Comparison of ENCODE assay signal across 8 cellular contexts in the genomic region with DNA sequence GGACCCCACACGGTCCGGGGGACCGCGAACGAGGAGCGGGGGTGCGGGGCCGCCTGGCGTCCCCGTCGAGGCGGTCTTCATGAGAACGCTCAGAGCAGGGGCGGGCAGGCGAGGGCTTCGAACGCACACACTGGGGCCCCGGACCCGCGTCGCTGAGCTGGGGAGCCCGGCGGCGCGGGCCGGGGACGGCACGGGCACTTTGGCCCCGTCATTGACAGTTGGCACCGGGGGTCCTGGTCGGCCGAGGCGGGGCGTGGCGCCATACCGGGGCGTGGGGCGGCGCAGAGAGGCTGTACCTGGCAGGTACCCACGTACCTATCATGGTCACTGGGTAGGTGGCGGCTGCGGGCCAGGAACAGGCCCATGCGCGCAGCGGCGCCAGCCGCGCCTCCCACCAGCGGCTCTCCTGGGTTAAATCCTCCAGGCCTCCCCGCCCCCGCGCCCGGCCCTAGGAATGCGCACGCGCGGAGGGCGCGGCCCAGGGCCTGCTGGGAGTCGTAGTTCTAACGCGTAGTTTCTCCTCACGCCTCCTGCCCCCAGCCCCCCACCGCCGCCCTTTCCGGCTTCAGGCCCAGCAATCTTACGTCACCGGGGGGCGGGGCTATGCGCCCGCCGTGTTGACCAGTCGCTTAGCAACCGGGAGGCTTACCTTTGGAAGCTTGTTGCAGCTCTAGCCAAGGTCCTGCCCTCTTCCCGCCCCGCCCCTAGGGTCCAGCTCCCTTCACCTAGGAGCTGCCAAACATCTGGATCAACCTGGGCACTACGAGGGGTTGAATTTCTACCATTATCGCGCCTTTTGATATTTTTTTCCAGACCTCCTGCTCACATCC. TPM values are rescaled to one million over a fixed set of nuclear protein-coding genes. Genes with fewer than 3 reads are reported as not detected.
DNase-seq lines count a peak whose midpoint lies in the region; ATAC-seq and TF ChIP-seq lines count a peak whose summit lies in the region.

TSS of gene PACRG (plus strand) at position 628 of the 830 bp plus-strand sequence.
TSS of gene PRKN (minus strand) at position 420 of the 830 bp plus-strand sequence.

- H3K4me3 ChIP-seq in AG04449 (ENCODE audit: low read depth, low read length): peak within 1 kb of the TSS; percentile 79

- H3K4me3 Mint-ChIP-seq in activated CD4-positive, alpha-beta T cell treated with anti-CD3 and anti-CD28 coated beads, Interleukin-2, amount 10 ng/mL, durations not matched to agents 7 days and 5 days: peak within 1 kb of the TSS; percentile 92

- POLR2A ChIA-PET in AG04449 (lab: Yijun Ruan, JAX): no interaction called here
- POLR2A ChIA-PET in activated CD4-positive, alpha-beta T cell treated with anti-CD3 and anti-CD28 coated beads, Interleukin-2, amount 10 ng/mL, durations not matched to agents 7 days and 5 days (lab: Charles Lee): no interaction called here

- DNase-seq in AG04449 (ENCODE audit: low read depth, low spot score) (peak; percentile 45), NCI-H345 treated with DMSO at 0.1 percent for 48 hours (lab: John Stamatoyannopoulos, UW; ENCODE audit: unreplicated experiment) (peak; percentile 46), cortex of kidney (lab: John Stamatoyannopoulos, UW) (peak; percentile 82)
- peak; percentile 96 for DNase-seq in activated CD4-positive, alpha-beta T cell treated with anti-CD3 and anti-CD28 coated beads, Interleukin-2, amount 10 ng/mL, durations not matched to agents 7 days and 5 days
- peak; percentile 96 to 97 for DNase-seq in stimulated activated CD4-positive, alpha-beta T cell treated with anti-CD3 and anti-CD28 coated beads, Interleukin-1b, Interleukin-23, amount 100 ng/mL, for 1 hour (ENCODE audit: low read depth in 2 of 2)

- H3K27me3 Mint-ChIP-seq in activated CD4-positive, alpha-beta T cell treated with anti-CD3 and anti-CD28 coated beads, Interleukin-2, amount 10 ng/mL, durations not matched to agents 7 days and 5 days: no peaks in the 10 kb centered on the region

- H3K27me3 ChIP-seq in layer of hippocampus (ENCODE audit: control insufficient read depth, insufficient read depth, low read length): no peaks in the 10 kb centered on the region

- CTCF ChIA-PET in AG04449 (lab: Yijun Ruan, JAX): interaction anchor here (0.9 kb wide), 1 partner anchor 1309 kb away, joined by 3 read pairs; no protein-coding TSS in a partner anchor
- CTCF ChIA-PET in activated CD4-positive, alpha-beta T cell treated with anti-CD3 and anti-CD28 coated beads, Interleukin-2, amount 10 ng/mL, durations not matched to agents 7 days and 5 days (lab: Charles Lee): no interaction called here

- peak within 1 kb of the TSS; percentile 86 for H3K27ac ChIP-seq in layer of hippocampus (ENCODE audit: low read depth, low read length)

- peak within 1 kb of the TSS; percentile 93 for H3K27ac Mint-ChIP-seq in activated CD4-positive, alpha-beta T cell treated with anti-CD3 and anti-CD28 coated beads, Interleukin-2, amount 10 ng/mL, durations not matched to agents 7 days and 5 days

- no peaks in the 10 kb centered on the region for H3K36me3 Mint-ChIP-seq in activated CD4-positive, alpha-beta T cell treated with anti-CD3 and anti-CD28 coated beads, Interleukin-2, amount 10 ng/mL, durations not matched to agents 7 days and 5 days (ENCODE audit: low read depth)

- ATAC-seq in GM18909 (IDR thresholded peaks at IDR 0.05; ENCODE audit: poor library complexity, unreplicated experiment) (peak; percentile 98), HG03175 (IDR thresholded peaks at IDR 0.05; ENCODE audit: unreplicated experiment) (peak; percentile 95)

- H3K4me1 Mint-ChIP-seq in activated CD4-positive, alpha-beta T cell treated with anti-CD3 and anti-CD28 coated beads, Interleukin-2, amount 10 ng/mL, durations not matched to agents 7 days and 5 days: peaks cover 12% of the 10 kb centered on the region

- no peaks in the 10 kb centered on the region for H3K9me3 Mint-ChIP-seq in activated CD4-positive, alpha-beta T cell treated with anti-CD3 and anti-CD28 coated beads, Interleukin-2, amount 10 ng/mL, durations not matched to agents 7 days and 5 days

- TF ChIP-seq CTCF in AG04449 (IDR thresholded peaks at IDR 0.05; ENCODE audit: insufficient read depth, low read length, missing control alignments): no peak

RNA-seq across cellular contexts. Expression of gene PACRG, which starts in this region (rescaled TPM):
- total RNA-seq in activated CD4-positive, alpha-beta T cell treated with anti-CD3 and anti-CD28 coated beads, Interleukin-2, amount 10 ng/mL, durations not matched to agents 7 days and 5 days: under 1 TPM in 1 of 2 experiments, not detected in 1; 0.32 TPM

RNA-seq across cellular contexts. Expression of gene PRKN, which starts in this region (rescaled TPM):
- under 1 TPM; 0.77 to 0.94 TPM for total RNA-seq in activated CD4-positive, alpha-beta T cell treated with anti-CD3 and anti-CD28 coated beads, Interleukin-2, amount 10 ng/mL, durations not matched to agents 7 days and 5 days

Comparison
In these comparisons a context has a peak if more than half of its experiments do, and no peak if none do; other contexts are left out.
1. Peak in every context shown above with its lines: DNase-seq, ATAC-seq, H3K4me3 ChIP-seq and H3K27ac ChIP-seq.
2. Peak in DNase-seq in activated CD4-positive, alpha-beta T cell treated with anti-CD3 and anti-CD28 coated beads, Interleukin-2, amount 10 ng/mL, durations not matched to agents 7 days and 5 days; RNA of the genes that start here not detected or under 1 TPM.
3. DNase-seq: peak in every context shown above with its lines; median percentile 96 in stimulated activated CD4-positive, alpha-beta T cell treated with anti-CD3 and anti-CD28 coated beads, Interleukin-1b, Interleukin-23, amount 100 ng/mL, for 1 hour; 96 in activated CD4-positive, alpha-beta T cell treated with anti-CD3 and anti-CD28 coated beads, Interleukin-2, amount 10 ng/mL, durations not matched to agents 7 days and 5 days; 82 in cortex of kidney; 46 in NCI-H345 treated with DMSO at 0.1 percent for 48 hours; 45 in AG04449.